ENCODE assay signal across 20 cellular contexts in the genomic region with DNA sequence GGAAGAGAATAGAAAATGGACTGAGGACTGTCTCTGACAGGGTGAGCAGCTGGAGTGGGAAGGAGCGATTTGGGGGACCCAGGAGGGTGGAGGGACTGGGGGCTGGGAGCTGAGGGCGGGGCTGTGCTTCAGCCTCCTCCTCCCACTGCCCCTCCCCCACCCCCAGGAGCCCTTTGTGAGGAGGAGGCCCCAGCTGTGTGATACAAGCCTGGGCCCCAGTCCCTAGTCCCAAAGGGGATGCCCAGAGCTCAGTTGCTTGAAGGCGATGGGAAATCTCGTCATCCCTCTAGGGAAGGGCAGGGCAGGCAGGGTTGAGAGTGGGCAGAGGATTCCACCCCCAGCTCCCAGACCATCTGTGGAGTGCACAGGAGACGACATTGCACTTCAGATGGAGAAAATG. TPM values are rescaled to one million over a fixed set of nuclear protein-coding genes. Genes with fewer than 3 reads are reported as not detected.
"Had no signal": no experiment of that assay in that cellular context is flagged by ENCODE, and none has a peak within 500 bp of the region (broad histone marks: within the 10 kb centered on the region; RNA-seq: fewer than 3 reads in every experiment).

A gene (plus strand): TSS at position 251 of the 400 bp plus-strand sequence. CDS start 15 bp downstream, at position 266.

- H3K4me3 ChIP-seq: heart left ventricle, left ventricle myocardium inferior, ovary, thyroid gland had no signal

- H3K27ac Mint-ChIP-seq: activated naive CD8-positive, alpha-beta T cell; memory B cell; natural killer cell treated with Interleukin-12 subunit alpha and Interleukin-12 subunit beta and Interleukin-15 and Interleukin-18, amount 100 ng/mL, for 72 hours had no signal

- H3K4me1 Mint-ChIP-seq: memory B cell had no signal

- H3K4me3 Mint-ChIP-seq: activated naive CD8-positive, alpha-beta T cell; memory B cell; natural killer cell treated with Interleukin-12 subunit alpha and Interleukin-12 subunit beta and Interleukin-15 and Interleukin-18, amount 100 ng/mL, for 72 hours had no signal

- H3K36me3 ChIP-seq: brain microvascular endothelial cell, heart left ventricle, left ventricle myocardium inferior, ovary, thyroid gland, WERI-Rb-1 had no signal

- H3K4me1 ChIP-seq: heart left ventricle, left ventricle myocardium inferior, thyroid gland had no signal

- H3K27me3 ChIP-seq: brain microvascular endothelial cell, foreskin keratinocyte, heart left ventricle, ovary, thyroid gland had no signal

- H3K36me3 Mint-ChIP-seq: activated naive CD8-positive, alpha-beta T cell; memory B cell; natural killer cell treated with Interleukin-12 subunit alpha and Interleukin-12 subunit beta and Interleukin-15 and Interleukin-18, amount 100 ng/mL, for 72 hours had no signal

- H3K27me3 Mint-ChIP-seq: memory B cell had no signal

- H3K9me3 ChIP-seq: ovary, thyroid gland had no signal

- H3K9me3 Mint-ChIP-seq: natural killer cell treated with Interleukin-12 subunit alpha and Interleukin-12 subunit beta and Interleukin-15 and Interleukin-18, amount 100 ng/mL, for 72 hours had no signal

- DNase-seq: activated CD4-positive, alpha-beta T cell treated with anti-CD3 and anti-CD28 coated beads for 48 hours; activated gamma-delta T cell; amygdala; brain microvascular endothelial cell; foreskin keratinocyte; heart left ventricle; left ventricle myocardium inferior; stimulated activated CD4-positive, alpha-beta T cell treated with anti-CD3 and anti-CD28 coated beads, Interleukin-4, amount 100 ng/mL, for 24 hours; thyroid gland; WERI-Rb-1 had no signal

- H3K27ac ChIP-seq: brain microvascular endothelial cell, foreskin keratinocyte, heart left ventricle, left ventricle myocardium inferior, ovary, thyroid gland, WERI-Rb-1 had no signal

RNA-seq across cellular contexts. Expression of the gene that starts here (rescaled TPM):
- total RNA-seq: activated CD8-positive, alpha-beta memory T cell treated with anti-CD3 and anti-CD28 coated beads for 36 hours; cerebellum; dermis microvascular lymphatic vessel endothelial cell; esophagus mucosa; foreskin keratinocyte; heart left ventricle; kidney; left ventricle myocardium inferior; natural killer cell treated with Interleukin-12 subunit alpha and Interleukin-12 subunit beta and Interleukin-15 and Interleukin-18, amount 100 ng/mL, for 72 hours; ovary; renal cortical epithelial cell had no signal
- polyA plus RNA-seq: foreskin keratinocyte, heart left ventricle, ovary had no signal
